ENCODE assay signal across 10 cellular contexts in the genomic region with DNA sequence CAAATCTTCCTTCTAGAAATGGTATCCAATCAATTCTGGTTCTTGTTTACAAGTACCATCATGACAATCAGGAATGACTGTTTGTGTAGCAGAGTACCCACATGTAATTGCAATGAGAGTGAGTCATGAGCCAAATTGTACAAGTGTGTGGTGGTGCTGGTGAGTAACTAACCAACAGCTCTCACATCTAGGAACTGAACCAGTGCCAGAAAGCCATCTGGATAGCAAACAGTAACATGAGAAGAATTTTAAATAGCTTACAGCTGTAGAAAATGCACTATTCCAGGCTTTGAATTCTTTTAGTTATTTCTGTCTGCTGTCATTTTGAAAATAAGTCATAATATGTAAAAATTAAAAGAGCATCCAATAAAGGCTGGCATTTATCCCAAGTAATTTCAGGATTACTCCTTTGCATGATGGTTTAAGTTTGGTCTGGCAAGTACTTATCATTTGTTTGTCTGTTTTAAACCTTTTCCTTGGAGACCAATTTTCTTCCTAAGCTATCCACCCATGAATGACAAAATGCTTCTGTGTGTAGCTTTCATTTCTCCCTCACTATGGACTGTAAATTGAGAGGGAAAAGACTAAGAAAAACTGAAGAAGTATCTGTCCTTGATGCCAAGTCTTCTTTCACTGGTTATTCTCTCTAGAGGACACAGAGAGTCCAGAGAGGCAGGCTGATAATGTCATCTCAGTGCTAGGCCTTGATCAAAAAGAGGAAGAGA.
DNase-seq lines count a peak whose midpoint lies in the region; ATAC-seq and TF ChIP-seq lines count a peak whose summit lies in the region.
"Had no signal": no experiment of that assay in that cellular context is flagged by ENCODE, and none has a peak within 500 bp of the region (broad histone marks: within the 10 kb centered on the region; RNA-seq: fewer than 3 reads in every experiment).

No MANE protein-coding gene starts in this region.

- no peak for TF ChIP-seq POLR2A in adrenal gland (IDR thresholded peaks at IDR 0.05)
- TF ChIP-seq POLR2A in sigmoid colon (IDR thresholded peaks at IDR 0.05): no peak

- CTCF ChIA-PET in HEK293T (lab: Yijun Ruan, JAX): no interaction called here

- H3K4me3 ChIP-seq in adrenal gland: no peak overlapping the region
- H3K4me3 ChIP-seq in left ventricle myocardium inferior: no peak overlapping the region
- H3K4me3 ChIP-seq in sigmoid colon: no peak overlapping the region

- no peaks in the 10 kb centered on the region for H3K9me3 ChIP-seq in adrenal gland (replicated peaks in 1 of 3)
- H3K9me3 ChIP-seq in left ventricle myocardium inferior (replicated peaks): no peaks in the 10 kb centered on the region
- H3K9me3 ChIP-seq in sigmoid colon: no peaks in the 10 kb centered on the region

- H3K27me3 ChIP-seq in adrenal gland (no peaks in the 10 kb centered on the region), left ventricle myocardium inferior (ENCODE audit: low read depth) (no peaks in the 10 kb centered on the region), sigmoid colon (no peaks in the 10 kb centered on the region)

- no peak for TF ChIP-seq EP300 in sigmoid colon (IDR thresholded peaks at IDR 0.05)

- TF ChIP-seq CTCF in adrenal gland (IDR thresholded peaks at IDR 0.05) (no peak), left ventricle myocardium inferior (IDR thresholded peaks at IDR 0.05; ENCODE audit: borderline replicate concordance) (no peak), sigmoid colon (IDR thresholded peaks at IDR 0.05) (no peak)

- POLR2A ChIA-PET in HEK293T (lab: Yijun Ruan, JAX): interaction anchor here (0.5 kb wide), 1 partner anchor 129 kb away, joined by 3 read pairs; no protein-coding TSS in a partner anchor

- H3K36me3 ChIP-seq in adrenal gland (replicated peaks in 1 of 2) (no peaks in the 10 kb centered on the region), left ventricle myocardium inferior (no peaks in the 10 kb centered on the region), sigmoid colon (no peaks in the 10 kb centered on the region)

- intact Hi-C loops in adrenal gland (cut with DNase I): no loop called here
- intact Hi-C loops in left ventricle myocardium inferior (cut with micrococcal nuclease): no loop called here
- intact Hi-C loops in sigmoid colon (cut with DNase I): loop anchor here (5.0 kb wide), 1 partner anchor 58 kb away; a partner anchor contains a TSS

- ATAC-seq in HG03064 (IDR thresholded peaks at IDR 0.05; ENCODE audit: low read depth, unreplicated experiment): peak; percentile 59

- DNase-seq in NCI-H82 (lab: John Stamatoyannopoulos, UW) (peak; percentile 28), NCI-H82 treated with DMSO at 0.1 percent for 48 hours (lab: John Stamatoyannopoulos, UW; ENCODE audit: unreplicated experiment) (no peak), NCI-H2107 (lab: John Stamatoyannopoulos, UW) (peak; percentile 94), adrenal gland (peak; percentile 36 to 80 (median 74)), left ventricle myocardium inferior (no peak), sigmoid colon (peak; percentile 72), HEK293T (ENCODE audit: extremely low spot score) (no peak)
- DNase-seq: stimulated activated naive B cell treated with anti-CD40 and anti-IgM and Interleukin-4, amounts not matched to agents 10 μg/mL and 1 μg/mL and 100 μg/mL, for 72 hours had no signal

- peak overlapping the region in 3 of 5 donors; percentile 0 to 18 (median 13) for H3K27ac ChIP-seq in adrenal gland
- peak overlapping the region; percentile 71 for H3K27ac ChIP-seq in left ventricle myocardium inferior (replicated peaks)
- H3K27ac ChIP-seq in sigmoid colon: peak overlapping the region; percentile 1 to 65 (median 60)
- H3K27ac ChIP-seq: C4-2B had no signal

- peaks cover 10 to 19% of the 10 kb centered on the region in 2 donors for H3K4me1 ChIP-seq in adrenal gland (replicated peaks in 1 of 2)
- H3K4me1 ChIP-seq in left ventricle myocardium inferior: peaks cover 35% of the 10 kb centered on the region
- H3K4me1 ChIP-seq in sigmoid colon: peaks cover 0 to 29% (median 18%) of the 10 kb centered on the region in 4 donors

TF ChIP-seq in HEK293T, 16 proteins besides CTCF, POLR2A, EP300 and RAD21:
- TF ChIP-seq ZNF384 (IDR thresholded peaks at IDR 0.05) (no peak), ELF4 (IDR thresholded peaks at IDR 0.05) (no peak), L3MBTL2 (conservative IDR thresholded peaks at IDR 0.05) (no peak), TARDBP (IDR thresholded peaks at IDR 0.05) (no peak), SUZ12 (IDR thresholded peaks at IDR 0.05) (no peak), SP1 (IDR thresholded peaks at IDR 0.05) (no peak), FOXK2 (IDR thresholded peaks at IDR 0.05) (no peak), CTBP1 (IDR thresholded peaks at IDR 0.05; ENCODE audit: borderline replicate concordance) (no peak), ARNT (IDR thresholded peaks at IDR 0.05) (no peak), FOXM1 (IDR thresholded peaks at IDR 0.05; ENCODE audit: borderline replicate concordance) (no peak), NFRKB (IDR thresholded peaks at IDR 0.05) (no peak), HDGF (IDR thresholded peaks at IDR 0.05; ENCODE audit: borderline replicate concordance) (no peak), BHLHE40 (IDR thresholded peaks at IDR 0.05; ENCODE audit: borderline replicate concordance) (no peak), LEF1 (IDR thresholded peaks at IDR 0.05; ENCODE audit: borderline replicate concordance) (no peak), FOXA1 (IDR thresholded peaks at IDR 0.05) (no peak)
- TF ChIP-seq, protein P1, sequence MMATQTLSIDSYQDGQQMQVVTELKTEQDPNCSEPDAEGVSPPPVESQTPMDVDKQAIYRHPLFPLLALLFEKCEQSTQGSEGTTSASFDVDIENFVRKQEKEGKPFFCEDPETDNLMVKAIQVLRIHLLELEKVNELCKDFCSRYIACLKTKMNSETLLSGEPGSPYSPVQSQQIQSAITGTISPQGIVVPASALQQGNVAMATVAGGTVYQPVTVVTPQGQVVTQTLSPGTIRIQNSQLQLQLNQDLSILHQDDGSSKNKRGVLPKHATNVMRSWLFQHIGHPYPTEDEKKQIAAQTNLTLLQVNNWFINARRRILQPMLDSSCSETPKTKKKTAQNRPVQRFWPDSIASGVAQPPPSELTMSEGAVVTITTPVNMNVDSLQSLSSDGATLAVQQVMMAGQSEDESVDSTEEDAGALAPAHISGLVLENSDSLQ (IDR thresholded peaks at IDR 0.05): no peak

Comparison
In these comparisons a context has a peak if more than half of its experiments do, and no peak if none do; other contexts are left out.
1. DNase-seq: peak in NCI-H82 (single experiment), NCI-H2107 (single experiment), adrenal gland (7 of 7) and sigmoid colon (single experiment); none in NCI-H82 treated with DMSO at 0.1 percent for 48 hours (single experiment), left ventricle myocardium inferior (single experiment) and HEK293T (single experiment).
2. H3K27ac ChIP-seq: peak in every context shown above with its lines; median percentile 71 in left ventricle myocardium inferior; 60 in sigmoid colon; 13 in adrenal gland.